Comparison of ENCODE assay signal across 9 cellular contexts in the genomic region with DNA sequence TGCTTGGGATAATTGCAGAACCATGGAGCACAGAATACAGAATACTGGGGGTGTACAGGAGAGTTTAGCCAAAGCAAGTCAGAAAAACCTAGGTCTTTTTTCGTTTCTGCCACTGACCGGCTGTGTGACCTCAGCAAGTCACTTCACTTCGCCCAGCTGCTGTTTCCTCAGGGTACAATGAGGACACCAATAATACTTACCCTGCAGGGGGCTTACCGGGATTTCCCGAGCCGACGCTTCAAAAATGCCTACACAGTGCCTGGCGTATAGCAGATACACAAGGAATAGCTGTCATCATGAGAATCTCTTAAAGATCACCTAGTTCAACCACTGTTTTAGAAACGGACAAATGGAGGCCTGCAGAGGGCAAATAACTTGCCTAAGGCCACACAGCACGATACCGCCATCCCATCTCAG. TPM values are rescaled to one million over a fixed set of nuclear protein-coding genes. Genes with fewer than 3 reads are reported as not detected.
DNase-seq lines count a peak whose midpoint lies in the region; ATAC-seq and TF ChIP-seq lines count a peak whose summit lies in the region.
"Had no signal": no experiment of that assay in that cellular context is flagged by ENCODE, and none has a peak within 500 bp of the region (broad histone marks: within the 10 kb centered on the region; RNA-seq: fewer than 3 reads in every experiment).

No MANE protein-coding gene starts in this region.

- DNase-seq in WTC11 (ENCODE audit: low spot score): no peak
- no peak for DNase-seq in right cardiac atrium
- no peak for DNase-seq in MM.1S
- no peak for DNase-seq in pons (ENCODE audit: low spot score)
- DNase-seq: T-cell had no signal

- peak overlapping the region; percentile 78 for H3K4me3 Mint-ChIP-seq in WTC11
- no peak overlapping the region for H3K4me3 Mint-ChIP-seq in stimulated activated memory B cell treated with anti-CD40 and anti-IgM and Interleukin-4, amounts not matched to agents 10 μg/mL and 1 μg/mL and 100 μg/mL, for 72 hours

- intact Hi-C loops in right cardiac atrium (cut with DNase I): no loop called here

- H3K36me3 ChIP-seq in ES-I3 (ENCODE audit: insufficient read depth, low read length): no peaks in the 10 kb centered on the region
- H3K36me3 ChIP-seq in rectal smooth muscle tissue (ENCODE audit: control insufficient read depth, insufficient read depth, low read length): no peaks in the 10 kb centered on the region
- no peaks in the 10 kb centered on the region for H3K36me3 ChIP-seq in MM.1S (replicated peaks; ENCODE audit: insufficient read depth, low read length)

- H3K9me2 ChIP-seq in MM.1S (replicated peaks; ENCODE audit: insufficient read depth, low read length): no peaks in the 10 kb centered on the region

- H3K4me3 ChIP-seq in right cardiac atrium (ENCODE audit: low read length): peak overlapping the region; percentile 59
- H3K4me3 ChIP-seq in rectal smooth muscle tissue (ENCODE audit: low read length): peak overlapping the region; percentile 64
- H3K4me3 ChIP-seq in MM.1S (ENCODE audit: low read length): no peak overlapping the region

- no peak for TF ChIP-seq CTCF in WTC11 (IDR thresholded peaks at IDR 0.05)
- TF ChIP-seq CTCF in MM.1S (IDR thresholded peaks at IDR 0.05; ENCODE audit: low read length): no peak

- H3K4me1 ChIP-seq in ES-I3 (ENCODE audit: insufficient read depth, low read length): peaks cover 36% of the 10 kb centered on the region
- peaks cover 4% of the 10 kb centered on the region for H3K4me1 ChIP-seq in right cardiac atrium (ENCODE audit: control insufficient read depth, insufficient read depth, low read length)
- no peaks in the 10 kb centered on the region for H3K4me1 ChIP-seq in rectal smooth muscle tissue (ENCODE audit: control insufficient read depth, insufficient read depth, low read length)
- H3K4me1 ChIP-seq in MM.1S (ENCODE audit: low read length): no peaks in the 10 kb centered on the region

- no peaks in the 10 kb centered on the region for H3K27me3 ChIP-seq in right cardiac atrium (ENCODE audit: control insufficient read depth, insufficient read depth)
- H3K27me3 ChIP-seq in rectal smooth muscle tissue (ENCODE audit: control insufficient read depth, insufficient read depth, low read length): peaks cover 8% of the 10 kb centered on the region
- peaks cover 34% of the 10 kb centered on the region for H3K27me3 ChIP-seq in MM.1S (replicated peaks; ENCODE audit: insufficient read depth, low read length)

- POLR2A ChIA-PET in WTC11 (lab: Charles Lee): no interaction called here

- CTCF ChIA-PET in WTC11 (lab: Charles Lee): interaction anchor here (0.6 to 4.5 kb wide), 13 partner anchors 9 to 218 kb away, joined by 3 to 28 read pairs (median 9); a partner anchor contains a TSS

- peaks cover 52% of the 10 kb centered on the region for H3K4me1 Mint-ChIP-seq in WTC11
- peaks cover 15% of the 10 kb centered on the region for H3K4me1 Mint-ChIP-seq in stimulated activated memory B cell treated with anti-CD40 and anti-IgM and Interleukin-4, amounts not matched to agents 10 μg/mL and 1 μg/mL and 100 μg/mL, for 72 hours

- no peaks in the 10 kb centered on the region for H3K9me3 ChIP-seq in ES-I3 (ENCODE audit: control insufficient read depth, insufficient read depth, low read length)
- no peaks in the 10 kb centered on the region for H3K9me3 ChIP-seq in right cardiac atrium (ENCODE audit: control insufficient read depth, low read length)
- H3K9me3 ChIP-seq in MM.1S (replicated peaks; ENCODE audit: insufficient read depth, low read length): no peaks in the 10 kb centered on the region

- H2AFZ ChIP-seq in MM.1S (ENCODE audit: low read length): no peak overlapping the region; the same call in 1 of the 2 replicates

- H3K9me3 Mint-ChIP-seq in WTC11: no peaks in the 10 kb centered on the region
- H3K9me3 Mint-ChIP-seq in stimulated activated memory B cell treated with anti-CD40 and anti-IgM and Interleukin-4, amounts not matched to agents 10 μg/mL and 1 μg/mL and 100 μg/mL, for 72 hours: no peaks in the 10 kb centered on the region
- H3K9me3 Mint-ChIP-seq: T-cell had no signal

- H4K20me1 ChIP-seq in MM.1S (ENCODE audit: insufficient read depth, low read length): no peaks in the 10 kb centered on the region

- no peaks in the 10 kb centered on the region for H3K79me2 ChIP-seq in MM.1S (ENCODE audit: low read length)

- 27% methylated on average over 11 of the region's 11 CpGs for WGBS in right cardiac atrium

- H3K27me3 Mint-ChIP-seq in WTC11 (ENCODE audit: low read depth): no peaks in the 10 kb centered on the region
- peaks cover 56% of the 10 kb centered on the region for H3K27me3 Mint-ChIP-seq in stimulated activated memory B cell treated with anti-CD40 and anti-IgM and Interleukin-4, amounts not matched to agents 10 μg/mL and 1 μg/mL and 100 μg/mL, for 72 hours

- H3K4me2 ChIP-seq in MM.1S (ENCODE audit: low read depth, low read length): no peak overlapping the region

- peak overlapping the region; percentile 52 for H3K27ac Mint-ChIP-seq in WTC11
- H3K27ac Mint-ChIP-seq in stimulated activated memory B cell treated with anti-CD40 and anti-IgM and Interleukin-4, amounts not matched to agents 10 μg/mL and 1 μg/mL and 100 μg/mL, for 72 hours: no peak overlapping the region
- H3K27ac Mint-ChIP-seq: T-cell had no signal

- no peaks in the 10 kb centered on the region for H3F3A ChIP-seq in MM.1S (ENCODE audit: insufficient read depth, low read length)

- H3K36me3 Mint-ChIP-seq in WTC11: no peaks in the 10 kb centered on the region
- H3K36me3 Mint-ChIP-seq in stimulated activated memory B cell treated with anti-CD40 and anti-IgM and Interleukin-4, amounts not matched to agents 10 μg/mL and 1 μg/mL and 100 μg/mL, for 72 hours: no peaks in the 10 kb centered on the region
- H3K36me3 Mint-ChIP-seq: T-cell had no signal

- peak overlapping the region; percentile 40; the same call in 1 of the 2 replicates for H3K9ac ChIP-seq in ES-I3 (ENCODE audit: low read depth, low read length)
- no peak overlapping the region for H3K9ac ChIP-seq in rectal smooth muscle tissue (ENCODE audit: low read length)
- no peak overlapping the region for H3K9ac ChIP-seq in MM.1S (ENCODE audit: low read length)

- ATAC-seq in WTC11: peak; percentile 40
- ATAC-seq in right cardiac atrium: no peak
- ATAC-seq in GM19023 (IDR thresholded peaks at IDR 0.05; ENCODE audit: unreplicated experiment): no peak
- ATAC-seq in stimulated activated memory B cell treated with anti-CD40 and anti-IgM and Interleukin-4, amounts not matched to agents 10 μg/mL and 1 μg/mL and 100 μg/mL, for 72 hours: no peak
- ATAC-seq: T-cell had no signal

- H3K27ac ChIP-seq in right cardiac atrium (ENCODE audit: low read length) (peak overlapping the region; percentile 29), rectal smooth muscle tissue (ENCODE audit: low read depth, low read length) (no peak overlapping the region), MM.1S (ENCODE audit: low read length) (no peak overlapping the region)

TF ChIP-seq in WTC11, 78 proteins besides CTCF, POLR2A, EP300 and RAD21 (continues in another document):
- TF ChIP-seq CREM (CRISPR knock-in tag; IDR thresholded peaks at IDR 0.05) (no peak), JUN (CRISPR knock-in tag; IDR thresholded peaks at IDR 0.05) (no peak), SOX15 (CRISPR knock-in tag; IDR thresholded peaks at IDR 0.05) (no peak), ZNF423 (CRISPR knock-in tag; IDR thresholded peaks at IDR 0.05) (no peak)
- TF ChIP-seq, protein P1, sequence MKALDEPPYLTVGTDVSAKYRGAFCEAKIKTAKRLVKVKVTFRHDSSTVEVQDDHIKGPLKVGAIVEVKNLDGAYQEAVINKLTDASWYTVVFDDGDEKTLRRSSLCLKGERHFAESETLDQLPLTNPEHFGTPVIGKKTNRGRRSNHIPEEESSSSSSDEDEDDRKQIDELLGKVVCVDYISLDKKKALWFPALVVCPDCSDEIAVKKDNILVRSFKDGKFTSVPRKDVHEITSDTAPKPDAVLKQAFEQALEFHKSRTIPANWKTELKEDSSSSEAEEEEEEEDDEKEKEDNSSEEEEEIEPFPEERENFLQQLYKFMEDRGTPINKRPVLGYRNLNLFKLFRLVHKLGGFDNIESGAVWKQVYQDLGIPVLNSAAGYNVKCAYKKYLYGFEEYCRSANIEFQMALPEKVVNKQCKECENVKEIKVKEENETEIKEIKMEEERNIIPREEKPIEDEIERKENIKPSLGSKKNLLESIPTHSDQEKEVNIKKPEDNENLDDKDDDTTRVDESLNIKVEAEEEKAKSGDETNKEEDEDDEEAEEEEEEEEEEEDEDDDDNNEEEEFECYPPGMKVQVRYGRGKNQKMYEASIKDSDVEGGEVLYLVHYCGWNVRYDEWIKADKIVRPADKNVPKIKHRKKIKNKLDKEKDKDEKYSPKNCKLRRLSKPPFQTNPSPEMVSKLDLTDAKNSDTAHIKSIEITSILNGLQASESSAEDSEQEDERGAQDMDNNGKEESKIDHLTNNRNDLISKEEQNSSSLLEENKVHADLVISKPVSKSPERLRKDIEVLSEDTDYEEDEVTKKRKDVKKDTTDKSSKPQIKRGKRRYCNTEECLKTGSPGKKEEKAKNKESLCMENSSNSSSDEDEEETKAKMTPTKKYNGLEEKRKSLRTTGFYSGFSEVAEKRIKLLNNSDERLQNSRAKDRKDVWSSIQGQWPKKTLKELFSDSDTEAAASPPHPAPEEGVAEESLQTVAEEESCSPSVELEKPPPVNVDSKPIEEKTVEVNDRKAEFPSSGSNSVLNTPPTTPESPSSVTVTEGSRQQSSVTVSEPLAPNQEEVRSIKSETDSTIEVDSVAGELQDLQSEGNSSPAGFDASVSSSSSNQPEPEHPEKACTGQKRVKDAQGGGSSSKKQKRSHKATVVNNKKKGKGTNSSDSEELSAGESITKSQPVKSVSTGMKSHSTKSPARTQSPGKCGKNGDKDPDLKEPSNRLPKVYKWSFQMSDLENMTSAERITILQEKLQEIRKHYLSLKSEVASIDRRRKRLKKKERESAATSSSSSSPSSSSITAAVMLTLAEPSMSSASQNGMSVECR (CRISPR knock-in tag; IDR thresholded peaks at IDR 0.05; ENCODE audit: borderline replicate concordance): no peak

RNA-seq across cellular contexts. Expression of a gene that starts 0.8 kb away (rescaled TPM):
- total RNA-seq in WTC11 (2021): 5.4 to 6.5 TPM (median 6.0 TPM) in 3 replicates
- total RNA-seq in right cardiac atrium: 1 to 10 TPM; 2.1 to 6.9 (median 2.9) TPM
- polyA plus RNA-seq in right cardiac atrium: 12.9 TPM

RNA-seq across cellular contexts. Expression of a gene that starts 40.8 kb away (rescaled TPM):
- total RNA-seq in WTC11 (2021) (29.6 to 38.0 TPM (median 37.5 TPM) in 3 replicates), right cardiac atrium (1 to 10 TPM; 2.5 to 5.2 (median 3.5) TPM)
- polyA plus RNA-seq in right cardiac atrium: 0.93 TPM
